ENCODE assay signal across 23 cellular contexts in the genomic region with DNA sequence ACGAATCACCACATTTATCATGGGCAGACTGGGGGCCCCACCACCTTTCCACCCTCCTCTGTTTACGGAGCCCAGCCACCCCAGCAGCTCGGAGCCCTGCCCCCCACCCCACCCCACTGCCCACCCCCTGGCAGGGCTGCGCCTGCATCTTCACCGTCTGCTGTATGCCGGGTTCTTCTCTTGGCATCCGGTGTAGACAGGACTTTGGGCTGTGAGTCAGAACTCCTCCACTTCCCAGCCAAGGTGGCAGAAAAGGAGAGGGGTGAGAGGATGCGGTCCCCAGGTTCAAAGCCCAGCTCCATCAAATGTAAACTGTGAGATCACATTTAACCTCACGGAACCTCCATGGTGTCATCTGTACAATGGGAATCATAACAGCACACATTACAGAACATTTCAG.
DNase-seq lines count a peak whose midpoint lies in the region; ATAC-seq, FAIRE-seq and TF ChIP-seq lines count a peak whose summit lies in the region.
"Had no signal": no experiment of that assay in that cellular context is flagged by ENCODE, and none has a peak within 500 bp of the region (broad histone marks: within the 10 kb centered on the region; RNA-seq: fewer than 3 reads in every experiment).

No MANE protein-coding gene starts in this region.

- no peak overlapping the region for H2AFZ ChIP-seq in K562 (ENCODE audit: low read depth, low read length)

- H3K36me3 ChIP-seq in H7 (replicated peaks; ENCODE audit: control insufficient read depth, insufficient read depth, low read length) = no peaks in the 10 kb centered on the region
- H3K36me3 ChIP-seq in K562 (ENCODE audit: control insufficient read depth, insufficient read depth, low read length) = no peaks in the 10 kb centered on the region
- no peaks in the 10 kb centered on the region for H3K36me3 ChIP-seq in spleen
- H3K36me3 ChIP-seq: BLaER1, Peyer's patch had no signal

- 9% methylated on average over 5 of the region's 9 CpGs for WGBS in K562 (ENCODE audit: insufficient coverage, low coverage, missing lambda C conversion rate)
- WGBS in spleen, 5 donors = 88 to 92% (median 90%) methylated on average over 9 of the region's 9 CpGs

- H4K20me1 ChIP-seq in K562 (replicated peaks; ENCODE audit: control insufficient read depth, insufficient read depth, low read length) = no peaks in the 10 kb centered on the region
- H4K20me1 ChIP-seq: BLaER1 had no signal

- FAIRE-seq in K562 (lab: Jason Lieb, UNC) = no peak
- FAIRE-seq: GM12891 had no signal

- no peaks in the 10 kb centered on the region for H3K9me3 ChIP-seq in K562 (replicated peaks; ENCODE audit: control insufficient read depth, insufficient read depth, low read depth, low read length)
- H3K9me3 ChIP-seq in spleen = no peaks in the 10 kb centered on the region
- H3K9me3 ChIP-seq: BLaER1, Caco-2, Peyer's patch had no signal

- ATAC-seq in K562 (no peak), left lobe of liver (no peak), GM19467 (IDR thresholded peaks at IDR 0.05; ENCODE audit: unreplicated experiment) (no peak)
- ATAC-seq: SK-N-SH treated with all-trans-retinoic acid at 6 μM for 48 hours had no signal

- TF ChIP-seq CTCF in K562 (IDR thresholded peaks at IDR 0.05 in 2 of 3, conservative IDR thresholded peaks at IDR 0.05 in 1 of 3; ENCODE audit: insufficient read depth in 2 of 3, low read depth in 1 of 3, low read length in 3 of 3) = no peak
- no peak for TF ChIP-seq CTCF in spleen (IDR thresholded peaks at IDR 0.05 in 8 of 11, conservative IDR thresholded peaks at IDR 0.05 in 3 of 11)

- H3K27ac ChIP-seq in K562 (ENCODE audit: extremely low read depth, low read depth, low read length) (no peak overlapping the region), spleen (no peak overlapping the region)
- H3K27ac ChIP-seq: BLaER1, Peyer's patch had no signal

- no peak overlapping the region for H3K4me2 ChIP-seq in K562 (ENCODE audit: insufficient read depth, low read length)
- H3K4me2 ChIP-seq: BLaER1 had no signal

- CTCF ChIA-PET in K562 (lab: Yijun Ruan, JAX; ENCODE audit: low intra/inter-chr PET ratio) = no interaction called here

- in situ Hi-C loops in K562 (cut with MboI) = no loop called here

- TF ChIP-seq EP300 in K562 (IDR thresholded peaks at IDR 0.05; ENCODE audit: low read length) = no peak

- peak; percentile 33 for DNase-seq in H7
- no peak for DNase-seq in K562 (ENCODE audit: extremely low read depth in 1 of 4, low spot score in 3 of 4)
- DNase-seq in left lobe of liver (ENCODE audit: low spot score) = peak; percentile 5
- peak; percentile 13 for DNase-seq in spleen
- DNase-seq in stimulated activated CD4-positive, alpha-beta T cell treated with anti-CD3 and anti-CD28 coated beads, Interleukin-15, amount 100 ng/mL, for 24 hours = no peak
- DNase-seq in NCI-H1694 (lab: John Stamatoyannopoulos, UW) = no peak
- DNase-seq in NCI-H1105 (lab: John Stamatoyannopoulos, UW) = no peak
- DNase-seq: CD4-positive, alpha-beta T cell; DND-41; GOT3; Kasumi-1; NCI-H1417 treated with DMSO at 0.1 percent for 48 hours; NCI-H1930; NCI-H345; NCI-H524; NCI-H774; NK-92 treated with Interleukin-12 subunit alpha and Interleukin-12 subunit beta, amount 100 ng/mL, for 24 hours had no signal

- no peaks in the 10 kb centered on the region for H3K79me2 ChIP-seq in K562 (ENCODE audit: control insufficient read depth, insufficient read depth, low read length)

- H3K9me1 ChIP-seq in K562 (ENCODE audit: control insufficient read depth, insufficient read depth, low read length) = no peaks in the 10 kb centered on the region

- no peak overlapping the region for H3K4me3 ChIP-seq in H7 (ENCODE audit: insufficient read depth, low read depth, low read length)
- no peak overlapping the region for H3K4me3 ChIP-seq in K562
- H3K4me3 ChIP-seq in spleen = no peak overlapping the region
- H3K4me3 ChIP-seq: BLaER1, Peyer's patch had no signal

- intact Hi-C loops in K562 (cut with micrococcal nuclease) (no loop called here), spleen (cut with DNase I; ENCODE audit: low total_unique reads) (no loop called here)

- TF ChIP-seq RAD21 in K562 (CRISPR knock-in tag; conservative IDR thresholded peaks at IDR 0.05 in 1 of 2, IDR thresholded peaks at IDR 0.05 in 1 of 2) = no peak

- H3K27me3 ChIP-seq in H7 (ENCODE audit: control insufficient read depth, insufficient read depth, low read length) (no peaks in the 10 kb centered on the region), K562 (ENCODE audit: control insufficient read depth in 2 of 2, insufficient read depth in 2 of 2, low read length in 2 of 2) (peaks cover 3 to 42% of the 10 kb centered on the region in 2 experiments; a peak in 3 of 5 replicates), spleen (replicated peaks in 1 of 7) (peaks cover 0 to 10% (median 0%) of the 10 kb centered on the region in 7 donors)
- H3K27me3 ChIP-seq: BLaER1, Peyer's patch had no signal

- no peak overlapping the region for H3K9ac ChIP-seq in K562 (ENCODE audit: insufficient read depth in 1 of 2, low read depth in 2 of 2, low read length in 2 of 2)
- H3K9ac ChIP-seq: BLaER1 had no signal

- H3K4me1 ChIP-seq in K562 (replicated peaks in 1 of 2; ENCODE audit: control insufficient read depth in 2 of 2, insufficient read depth in 2 of 2, low read length in 2 of 2) (peaks cover 0 to 4% of the 10 kb centered on the region in 2 experiments; a peak in 3 of 5 replicates), spleen (no peaks in the 10 kb centered on the region)
- H3K4me1 ChIP-seq: Caco-2, Peyer's patch had no signal

- TF ChIP-seq POLR2A in K562 (conservative IDR thresholded peaks at IDR 0.05) = no peak
- no peak for TF ChIP-seq POLR2A in spleen (IDR thresholded peaks at IDR 0.05)

- no TSS peak for BruUV-seq in K562 (replicated peaks; lab: Mats Ljungman, UMichigan)

- POLR2A ChIA-PET in K562 (lab: Yijun Ruan, JAX) = no interaction called here

TF ChIP-seq in K562, 482 proteins besides CTCF, POLR2A, EP300 and RAD21:
- TF ChIP-seq ZNF23 (CRISPR knock-in tag; IDR thresholded peaks at IDR 0.05) (no peak), RBM25 (IDR thresholded peaks at IDR 0.05; ENCODE audit: low read depth, low read length, severe bottlenecking) (peak; percentile 4)

Comparison
In these comparisons a context has a peak if more than half of its experiments do, and no peak if none do; other contexts are left out.
1. DNase-seq: peak in H7 (single experiment), left lobe of liver (single experiment) and spleen (single experiment); none in K562 (0 of 4), stimulated activated CD4-positive, alpha-beta T cell treated with anti-CD3 and anti-CD28 coated beads, Interleukin-15, amount 100 ng/mL, for 24 hours (single experiment), NCI-H1694 (single experiment) and NCI-H1105 (single experiment).